In genomic region chr4:14679906-14680305, GRCh38 we compare ENCODE assay signal across 19 cellular contexts.
DNase-seq lines count a peak whose midpoint lies in the region; ATAC-seq, FAIRE-seq and TF ChIP-seq lines count a peak whose summit lies in the region.
"Had no signal": no experiment of that assay in that cellular context is flagged by ENCODE, and none has a peak within 500 bp of the region (broad histone marks: within the 10 kb centered on the region; RNA-seq: fewer than 3 reads in every experiment).

No MANE protein-coding gene starts in this region.

- H4K8ac ChIP-seq in mesenchymal stem cell (ENCODE audit: low read length) = no peak overlapping the region

- no peak for FAIRE-seq in bronchial epithelial cell (lab: Jason Lieb, UNC)
- FAIRE-seq: A549, D721Med, GM12878 had no signal

- no peak overlapping the region for H2BK120ac ChIP-seq in mesenchymal stem cell (ENCODE audit: low read depth, low read length)

- H2AK5ac ChIP-seq in mesenchymal stem cell (ENCODE audit: low read length, severe bottlenecking) = no peak overlapping the region

- no peak overlapping the region for H4K91ac ChIP-seq in mesenchymal stem cell (ENCODE audit: low read length)

- no peak overlapping the region for H3K14ac ChIP-seq in mesenchymal stem cell (ENCODE audit: low read length in 2 of 2)

- no peak overlapping the region for H2BK5ac ChIP-seq in mesenchymal stem cell (ENCODE audit: low read depth, low read length, poor library complexity, severe bottlenecking)

- 78% methylated on average over 4 of the region's 5 CpGs for WGBS in mesenchymal stem cell

- no peaks in the 10 kb centered on the region for H3K4me1 ChIP-seq in mesenchymal stem cell (ENCODE audit: control insufficient read depth, insufficient read depth, low read depth, low read length)
- H3K4me1 ChIP-seq: A549, Caco-2 had no signal

- H3K27me3 Mint-ChIP-seq in activated T-helper 17 cell treated with anti-CD3 and anti-CD28 coated beads, Interleukin-2, amount 50 U/mL, for 72 hours = peaks cover 4% of the 10 kb centered on the region

- no peak overlapping the region for H2BK12ac ChIP-seq in mesenchymal stem cell (ENCODE audit: low read length in 2 of 2)

- H3K4me3 ChIP-seq in bronchial epithelial cell (ENCODE audit: low read depth, low read length) (no peak overlapping the region), mesenchymal stem cell (ENCODE audit: insufficient read depth in 1 of 2, low read depth in 1 of 2, low read length in 2 of 2) (peak overlapping the region in 1 of 2 experiments; percentile 36)
- H3K4me3 ChIP-seq: A549, GM12878 had no signal

- no peak overlapping the region for H3K4ac ChIP-seq in mesenchymal stem cell (ENCODE audit: low read depth in 1 of 2, low read length in 2 of 2)

- ATAC-seq in activated T-helper 17 cell treated with anti-CD3 and anti-CD28 coated beads, Interleukin-2, amount 50 U/mL, for 72 hours (replicated peaks) = no peak
- ATAC-seq: A549, GM12878 had no signal

- no peak overlapping the region for H3K9ac ChIP-seq in mesenchymal stem cell (ENCODE audit: low read length)

- H2BK15ac ChIP-seq in mesenchymal stem cell (ENCODE audit: low read depth, poor library complexity, severe bottlenecking) = no peak overlapping the region

- H3K4me3 Mint-ChIP-seq in activated T-helper 17 cell treated with anti-CD3 and anti-CD28 coated beads, Interleukin-2, amount 50 U/mL, for 72 hours = no peak overlapping the region
- H3K4me3 Mint-ChIP-seq: CD4-positive, alpha-beta T cell had no signal

- no peaks in the 10 kb centered on the region for H3K9me3 Mint-ChIP-seq in activated T-helper 17 cell treated with anti-CD3 and anti-CD28 coated beads, Interleukin-2, amount 50 U/mL, for 72 hours

- H2AFZ ChIP-seq in mesenchymal stem cell (ENCODE audit: low read depth, low read length) = peak overlapping the region; percentile 23

- no peaks in the 10 kb centered on the region for H3K36me3 Mint-ChIP-seq in activated T-helper 17 cell treated with anti-CD3 and anti-CD28 coated beads, Interleukin-2, amount 50 U/mL, for 72 hours (ENCODE audit: low read depth)

- H3K27ac Mint-ChIP-seq in activated T-helper 17 cell treated with anti-CD3 and anti-CD28 coated beads, Interleukin-2, amount 50 U/mL, for 72 hours = no peak overlapping the region
- H3K27ac Mint-ChIP-seq: CD4-positive, alpha-beta T cell had no signal

- DNase-seq in EL = peak; percentile 3
- DNase-seq in LHCN-M2 (ENCODE audit: low read depth) = peak; percentile 92
- peak; percentile 4 for DNase-seq in bronchial epithelial cell (ENCODE audit: low read depth)
- DNase-seq in mesenchymal stem cell = no peak
- DNase-seq in NCI-H1694 (lab: John Stamatoyannopoulos, UW) = no peak
- no peak for DNase-seq in NCI-H1092 (lab: John Stamatoyannopoulos, UW)
- DNase-seq in DMS53 (lab: John Stamatoyannopoulos, UW) = no peak
- DNase-seq: AML-193; Caco-2; CD4-positive, alpha-beta T cell; DMS79; GOT3; H7 had no signal

- H3K79me1 ChIP-seq in mesenchymal stem cell (replicated peaks; ENCODE audit: low read length, poor library complexity, severe bottlenecking) = no peaks in the 10 kb centered on the region

- no peaks in the 10 kb centered on the region for H3K9me3 ChIP-seq in mesenchymal stem cell (ENCODE audit: control insufficient read depth, low read length)
- H3K9me3 ChIP-seq: A549, Caco-2 had no signal

- H3K4me2 ChIP-seq in mesenchymal stem cell (ENCODE audit: low read length, poor library complexity, severe bottlenecking) = no peak overlapping the region
- H3K4me2 ChIP-seq: A549 had no signal

- TF ChIP-seq CTCF in bronchial epithelial cell (IDR thresholded peaks at IDR 0.05; ENCODE audit: insufficient read depth, low read length, severe bottlenecking) = no peak

- H3K23ac ChIP-seq in mesenchymal stem cell (ENCODE audit: low read length in 2 of 2) = no peak overlapping the region

- no peaks in the 10 kb centered on the region for H3K36me3 ChIP-seq in bronchial epithelial cell (ENCODE audit: control insufficient read depth, insufficient read depth, low read length)
- no peaks in the 10 kb centered on the region for H3K36me3 ChIP-seq in mesenchymal stem cell (ENCODE audit: control insufficient read depth in 1 of 2, insufficient read depth in 2 of 2, low read depth in 1 of 2, low read length in 2 of 2)

- no peak overlapping the region for H3K18ac ChIP-seq in mesenchymal stem cell (ENCODE audit: low read depth in 1 of 2, low read length in 2 of 2)

- no peaks in the 10 kb centered on the region for H3K4me1 Mint-ChIP-seq in activated T-helper 17 cell treated with anti-CD3 and anti-CD28 coated beads, Interleukin-2, amount 50 U/mL, for 72 hours

- no peaks in the 10 kb centered on the region for H3K27me3 ChIP-seq in bronchial epithelial cell (ENCODE audit: control insufficient read depth, insufficient read depth, low read length)
- no peaks in the 10 kb centered on the region for H3K27me3 ChIP-seq in mesenchymal stem cell (ENCODE audit: control insufficient read depth in 1 of 2, insufficient read depth in 1 of 2, low read length in 2 of 2)

- H3K27ac ChIP-seq in mesenchymal stem cell (ENCODE audit: low read length, poor library complexity, severe bottlenecking) = no peak overlapping the region
- H3K27ac ChIP-seq: 22Rv1, A549, C4-2B had no signal

Comparison
In these comparisons a context has a peak if more than half of its experiments do, and no peak if none do; other contexts are left out.
1. DNase-seq: peak in EL (single experiment), LHCN-M2 (single experiment) and bronchial epithelial cell (single experiment); none in mesenchymal stem cell (single experiment), NCI-H1694 (single experiment), NCI-H1092 (single experiment) and DMS53 (single experiment).